ENCODE assay signal across 26 cellular contexts in the genomic region with DNA sequence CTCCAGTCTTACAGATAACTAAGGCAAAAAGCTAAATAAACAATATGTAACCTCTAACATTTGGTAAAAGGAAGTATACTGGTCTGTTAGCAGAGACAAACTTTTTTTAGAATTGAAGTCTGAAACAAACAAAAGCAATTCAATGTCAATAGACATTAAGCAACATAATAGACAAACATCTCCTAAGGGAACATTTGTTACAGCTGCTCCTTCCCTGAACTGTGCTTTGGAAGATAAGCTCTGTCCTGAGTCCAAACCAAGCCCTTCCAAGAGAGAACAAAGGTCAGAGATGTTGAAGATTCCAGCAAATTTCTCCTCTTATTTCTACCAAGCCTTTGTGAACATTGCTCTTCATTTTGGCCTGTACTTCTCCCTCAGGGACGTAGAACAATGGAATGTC. TPM values are rescaled to one million over a fixed set of nuclear protein-coding genes. Genes with fewer than 3 reads are reported as not detected.
A peak's percentile ranks its signal among the peaks of the same experiment; 100 is the strongest.
DNase-seq lines count a peak whose midpoint lies in the region; ATAC-seq and TF ChIP-seq lines count a peak whose summit lies in the region.
"Had no signal": no experiment of that assay in that cellular context is flagged by ENCODE, and none has a peak within 500 bp of the region (broad histone marks: within the 10 kb centered on the region; RNA-seq: fewer than 3 reads in every experiment).

No MANE protein-coding gene starts in this region.

- H3K27me3 ChIP-seq in breast epithelium (no peaks in the 10 kb centered on the region), mammary epithelial cell (ENCODE audit: insufficient read depth, low read length) (no peaks in the 10 kb centered on the region), right lobe of liver (no peaks in the 10 kb centered on the region), aorta (ENCODE audit: control insufficient read depth in 1 of 2, insufficient read depth in 2 of 2, low read length in 1 of 2) (no peaks in the 10 kb centered on the region)
- H3K27me3 ChIP-seq: adrenal gland, transverse colon had no signal

- H3K9me3 ChIP-seq in breast epithelium (no peaks in the 10 kb centered on the region), mammary epithelial cell (replicated peaks; ENCODE audit: insufficient read depth, low read length) (no peaks in the 10 kb centered on the region), right lobe of liver (no peaks in the 10 kb centered on the region), aorta (ENCODE audit: control insufficient read depth, low read length) (no peaks in the 10 kb centered on the region)
- H3K9me3 ChIP-seq: adrenal gland, transverse colon had no signal

- dilution Hi-C loops in mammary epithelial cell (cut with HindIII; ENCODE audit: low sequenced_read_pairs), result no loop called here

- TF ChIP-seq CTCF in breast epithelium (IDR thresholded peaks at IDR 0.05) (no peak), mammary epithelial cell (conservative IDR thresholded peaks at IDR 0.05 in 1 of 2, IDR thresholded peaks at IDR 0.05 in 1 of 2; ENCODE audit: extremely low read depth in 1 of 2, insufficient read depth in 1 of 2, low read depth in 1 of 2, low read length in 2 of 2) (no peak), fibroblast of villous mesenchyme (IDR thresholded peaks at IDR 0.05; ENCODE audit: insufficient read depth, low read depth, low read length) (no peak), right lobe of liver (IDR thresholded peaks at IDR 0.05) (no peak)

- TF ChIP-seq POLR2A in breast epithelium (IDR thresholded peaks at IDR 0.05) (no peak), right lobe of liver (IDR thresholded peaks at IDR 0.05) (no peak)

- BruUV-seq in mammary epithelial cell (replicated peaks; lab: Mats Ljungman, UMichigan), result no TSS peak

- no peak overlapping the region for H2AFZ ChIP-seq in mammary epithelial cell (ENCODE audit: low read depth, low read length)
- H2AFZ ChIP-seq: GM23248, PC-9 had no signal

- intact Hi-C loops in breast epithelium (cut with DNase I; ENCODE audit: low total_unique reads), result no loop called here
- intact Hi-C loops in mammary epithelial cell (cut with micrococcal nuclease), result no loop called here
- intact Hi-C loops in right lobe of liver (cut with DNase I), result no loop called here
- intact Hi-C loops in aorta (cut with DNase I), result no loop called here

- no peak overlapping the region for H3K9ac ChIP-seq in mammary epithelial cell (ENCODE audit: insufficient read depth, low read length)
- H3K9ac ChIP-seq: GM23248 had no signal

- no peaks in the 10 kb centered on the region for H3K79me2 ChIP-seq in mammary epithelial cell (ENCODE audit: insufficient read depth, low read length)

- in situ Hi-C loops in mammary epithelial cell (cut with MboI; ENCODE audit: low sequenced_read_pairs in 2 of 2), result no loop called here

- CTCF ChIA-PET in mammary epithelial cell (lab: Charles Lee; ENCODE audit: low non-redundant PET), result interaction anchor here (0.7 kb wide), 1 partner anchor 240 kb away, joined by 7 read pairs; no protein-coding TSS in a partner anchor

- no peak overlapping the region for H3K4me3 ChIP-seq in breast epithelium
- no peak overlapping the region for H3K4me3 ChIP-seq in mammary epithelial cell (replicated peaks in 1 of 3; ENCODE audit: insufficient read depth in 1 of 3, low read depth in 2 of 3, low read length in 3 of 3)
- H3K4me3 ChIP-seq in fibroblast of villous mesenchyme (ENCODE audit: low read depth, low read length), result no peak overlapping the region
- no peak overlapping the region for H3K4me3 ChIP-seq in right lobe of liver
- H3K4me3 ChIP-seq in aorta (ENCODE audit: low read length in 2 of 2), result no peak overlapping the region
- H3K4me3 ChIP-seq: adrenal gland, coronary artery, GM23248, PC-9, skin epidermis, transverse colon had no signal

- H3K27ac ChIP-seq in breast epithelium, result peak overlapping the region; percentile 46 to 54
- no peak overlapping the region for H3K27ac ChIP-seq in mammary epithelial cell (ENCODE audit: insufficient read depth, low read depth, low read length)
- peak overlapping the region in 2 of 3 donors; percentile 30 to 42 for H3K27ac ChIP-seq in right lobe of liver
- H3K27ac ChIP-seq in aorta (ENCODE audit: low read depth in 1 of 2, low read length in 2 of 2), result peak overlapping the region in 1 of 2 donors; percentile 19
- H3K27ac ChIP-seq: adrenal gland, epithelial cell of prostate, GM23248, PC-9, skin epidermis had no signal

- WGBS in mammary epithelial cell (ENCODE audit: low coverage, missing lambda C conversion rate), result 41% methylated on average over 1 of the region's 1 CpG
- WGBS in right lobe of liver (ENCODE audit: insufficient coverage, low coverage, low lambda C conversion rate, missing lambda C conversion rate), result 0% methylated on average over 1 of the region's 1 CpG
- WGBS in aorta, 2 donors, result 17 to 25% methylated on average over 1 of the region's 1 CpG

- H3K36me3 ChIP-seq in breast epithelium (no peaks in the 10 kb centered on the region), mammary epithelial cell (ENCODE audit: insufficient read depth, low read length) (no peaks in the 10 kb centered on the region), right lobe of liver (no peaks in the 10 kb centered on the region), aorta (ENCODE audit: control insufficient read depth in 1 of 2, insufficient read depth in 2 of 2, low read length in 1 of 2) (peaks cover 0 to 9% of the 10 kb centered on the region in 2 donors)
- H3K36me3 ChIP-seq: transverse colon had no signal

- no peaks in the 10 kb centered on the region for H4K20me1 ChIP-seq in mammary epithelial cell (ENCODE audit: insufficient read depth, low read length)

- ATAC-seq in right lobe of liver, result peak; percentile 78 to 88 (median 86)
- ATAC-seq in aorta (ENCODE audit: low FRiP score), result peak; percentile 69
- ATAC-seq: activated T-cell treated with anti-CD3 and anti-CD28 coated beads, Interleukin-2, amount 50 U/mL, for 72 hours; stimulated activated memory B cell treated with anti-CD40 and anti-IgM and Interleukin-4, amounts not matched to agents 10 μg/mL and 1 μg/mL and 100 μg/mL, for 72 hours had no signal

- peaks cover 0 to 6% of the 10 kb centered on the region in 2 donors for H3K4me1 ChIP-seq in breast epithelium
- no peaks in the 10 kb centered on the region for H3K4me1 ChIP-seq in mammary epithelial cell (ENCODE audit: insufficient read depth, low read length)
- peaks cover 0 to 27% (median 6%) of the 10 kb centered on the region in 4 donors for H3K4me1 ChIP-seq in right lobe of liver
- H3K4me1 ChIP-seq in aorta (ENCODE audit: control insufficient read depth in 1 of 2, insufficient read depth in 2 of 2, low read length in 2 of 2), result peaks cover 0 to 2% of the 10 kb centered on the region in 2 donors
- H3K4me1 ChIP-seq: adrenal gland had no signal

- no peak overlapping the region for H3K4me2 ChIP-seq in mammary epithelial cell (ENCODE audit: insufficient read depth, low read depth, low read length)
- H3K4me2 ChIP-seq: PC-9 had no signal

- DNase-seq in breast epithelium (ENCODE audit: low spot score in 2 of 2), result no peak
- no peak for DNase-seq in mammary epithelial cell
- peak; percentile 37 for DNase-seq in fibroblast of villous mesenchyme (ENCODE audit: low read depth)
- DNase-seq in right lobe of liver, result no peak
- no peak for DNase-seq in aorta
- DNase-seq in GM03348 (ENCODE audit: low spot score), result no peak
- no peak for DNase-seq in RKO (ENCODE audit: low spot score)
- DNase-seq in NCI-H446 (lab: John Stamatoyannopoulos, UW), result no peak
- DNase-seq: activated CD4-positive, alpha-beta T cell treated with anti-CD3 and anti-CD28 coated beads, Interleukin-2, amount 50 U/mL, for 48 hours; activated T-cell treated with anti-CD3 and anti-CD28 coated beads, Interleukin-2, amount 50 U/mL, for 72 hours; adrenal gland; C1 segment of cervical spinal cord; DND-41; GM23248; mesenchymal stem cell; MM.1S; NCI-H187 treated with DMSO at 0.1 percent for 48 hours; NCI-H69; PC-9; transverse colon had no signal

RNA-seq across cellular contexts. Expression of a gene that starts 25.3 kb away (rescaled TPM):
- total RNA-seq in breast epithelium (100 to 1,000 TPM in 2 of 3 donors, 10 to 100 TPM in 1; 79.5 to 141 (median 132) TPM), mammary epithelial cell (under 1 TPM in 1 of 2 donors, not detected in 1; 0.17 TPM), fibroblast of villous mesenchyme (0.97 and 1.7 TPM in 2 replicates), right lobe of liver (1 to 10 TPM; 1.0 to 6.8 (median 3.9) TPM), aorta (100 to 1,000 TPM; 183 to 213 TPM)
- polyA plus RNA-seq in mammary epithelial cell (not detected), aorta (100 to 1,000 TPM; 157 to 232 TPM)
- not detected for polyA minus RNA-seq in mammary epithelial cell
- total RNA-seq: A172; activated T-cell treated with anti-CD3 and anti-CD28 coated beads, Interleukin-2, amount 50 U/mL, for 72 hours; GM23248; HT-29; PC-9 had no signal
- polyA plus RNA-seq: GM23248 had no signal

RNA-seq across cellular contexts. Expression of a gene that starts 37.9 kb away (rescaled TPM):
- total RNA-seq in breast epithelium, result 1 to 10 TPM; 4.3 to 9.4 (median 7.0) TPM
- under 1 TPM in 1 of 2 donors, not detected in 1; 0.67 TPM for total RNA-seq in mammary epithelial cell
- polyA plus RNA-seq in mammary epithelial cell, result not detected
- polyA minus RNA-seq in mammary epithelial cell, result not detected
- under 0.01 TPM in 2 replicates for total RNA-seq in fibroblast of villous mesenchyme
- 1 to 10 TPM in 3 of 6 experiments, under 1 TPM in 3; 0.15 to 7.6 (median 2.5) TPM for total RNA-seq in right lobe of liver
- total RNA-seq in aorta, result 1 to 10 TPM in 1 of 2 donors, under 1 TPM in 1; 0.81 to 7.3 TPM
- polyA plus RNA-seq in aorta, result under 1 TPM in 1 of 2 donors, not detected in 1; 0.28 TPM
- total RNA-seq: A172; activated T-cell treated with anti-CD3 and anti-CD28 coated beads, Interleukin-2, amount 50 U/mL, for 72 hours; GM23248; HT-29; PC-9; transverse colon had no signal
- polyA plus RNA-seq: GM23248 had no signal

Comparison
In these comparisons a context has a peak if more than half of its experiments do, and no peak if none do; other contexts are left out.
1. RNA of a gene that starts 25.3 kb away (total RNA-seq): 183 to 213 TPM in aorta and 79.5 to 141 TPM in breast epithelium; 1.0 to 6.8 TPM in right lobe of liver, 0.97 to 1.7 TPM in fibroblast of villous mesenchyme and 0.17 TPM in mammary epithelial cell; every median in the first group is over 10 times any median in the second.